ENCODE assay signal across 8 cellular contexts in the genomic region with DNA sequence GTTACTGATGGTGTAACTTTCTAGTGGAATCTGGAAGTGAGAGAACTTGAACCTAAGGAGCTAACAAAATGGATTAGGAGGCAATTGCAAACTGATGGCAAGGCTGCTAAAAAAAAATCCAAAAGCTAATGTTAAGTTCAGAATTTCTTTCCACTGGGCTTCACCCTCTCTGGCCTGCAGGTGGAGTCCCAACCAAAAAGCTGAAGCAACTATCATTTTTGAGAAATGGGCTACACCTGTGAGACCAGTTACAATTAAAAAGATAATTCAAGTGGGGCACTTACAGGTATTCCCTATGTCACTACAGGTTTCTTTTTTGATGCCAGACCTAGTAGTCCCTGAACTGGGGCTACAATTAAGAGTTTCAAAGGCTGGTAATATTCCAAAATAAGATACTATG.
A peak's percentile ranks its signal among the peaks of the same experiment; 100 is the strongest.
DNase-seq lines count a peak whose midpoint lies in the region; ATAC-seq, FAIRE-seq and TF ChIP-seq lines count a peak whose summit lies in the region.

No MANE protein-coding gene starts in this region.

- H3K9me3 ChIP-seq in endodermal cell (ENCODE audit: control insufficient read depth, low read length) (no peaks in the 10 kb centered on the region), small intestine (ENCODE audit: control insufficient read depth, low read depth) (no peaks in the 10 kb centered on the region), neuronal stem cell (replicated peaks in 1 of 2; ENCODE audit: control insufficient read depth in 2 of 2, insufficient read depth in 1 of 2, low read depth in 1 of 2, low read length in 2 of 2) (no peaks in the 10 kb centered on the region)

- H3K36me3 Mint-ChIP-seq in activated CD4-positive, alpha-beta T cell treated with anti-CD3 and anti-CD28 coated beads, Interleukin-2, amount 10 ng/mL, durations not matched to agents 24 days and 14 days (ENCODE audit: low read depth): no peaks in the 10 kb centered on the region
- peaks cover 6% of the 10 kb centered on the region for H3K36me3 Mint-ChIP-seq in endodermal cell (ENCODE audit: low read depth)

- ATAC-seq in GM21737 (IDR thresholded peaks at IDR 0.05; ENCODE audit: unreplicated experiment): no peak

- intact Hi-C loops in activated CD4-positive, alpha-beta T cell treated with anti-CD3 and anti-CD28 coated beads, Interleukin-2, amount 10 ng/mL, durations not matched to agents 24 days and 14 days (cut with micrococcal nuclease): loop anchor here (5.0 to 10.0 kb wide), 2 partner anchors 177 to 441 kb away; no protein-coding TSS in a partner anchor

- H3K4me3 ChIP-seq in LNCaP clone FGC (ENCODE audit: low read depth, low read length) (no peak overlapping the region), endodermal cell (ENCODE audit: low read length) (no peak overlapping the region), small intestine (ENCODE audit: low read depth in 1 of 2, low read length in 2 of 2) (no peak overlapping the region), neuronal stem cell (ENCODE audit: low read length in 2 of 2) (no peak overlapping the region)

- H3K14ac ChIP-seq in neuronal stem cell (ENCODE audit: low read length): no peak overlapping the region

- H3K36me3 ChIP-seq in endodermal cell (ENCODE audit: control insufficient read depth, insufficient read depth, low read length) (peaks cover 1% of the 10 kb centered on the region), small intestine (ENCODE audit: control insufficient read depth in 2 of 2, insufficient read depth in 2 of 2, low read length in 2 of 2) (no peaks in the 10 kb centered on the region), neuronal stem cell (replicated peaks in 1 of 2; ENCODE audit: control insufficient read depth in 2 of 2, insufficient read depth in 2 of 2, low read length in 2 of 2) (no peaks in the 10 kb centered on the region)

- no peak overlapping the region for H2BK5ac ChIP-seq in neuronal stem cell (ENCODE audit: low read length)

- H3K79me1 ChIP-seq in neuronal stem cell (ENCODE audit: low read depth, low read length): no peaks in the 10 kb centered on the region

- H3K4me1 Mint-ChIP-seq in activated CD4-positive, alpha-beta T cell treated with anti-CD3 and anti-CD28 coated beads, Interleukin-2, amount 10 ng/mL, durations not matched to agents 24 days and 14 days: peaks cover 3% of the 10 kb centered on the region
- no peaks in the 10 kb centered on the region for H3K4me1 Mint-ChIP-seq in endodermal cell

- no peak overlapping the region for H4K8ac ChIP-seq in neuronal stem cell (ENCODE audit: low read depth, low read length)

- no peaks in the 10 kb centered on the region for H3K27me3 ChIP-seq in endodermal cell (ENCODE audit: control insufficient read depth, insufficient read depth, low read length, poor library complexity, severe bottlenecking)
- peaks cover 0 to 1% of the 10 kb centered on the region in 2 donors for H3K27me3 ChIP-seq in small intestine (ENCODE audit: control insufficient read depth in 2 of 2, insufficient read depth in 2 of 2, low read length in 2 of 2)
- no peaks in the 10 kb centered on the region for H3K27me3 ChIP-seq in neuronal stem cell (ENCODE audit: control insufficient read depth in 3 of 3, insufficient read depth in 3 of 3, low read depth in 1 of 3, low read length in 3 of 3)

- H3K18ac ChIP-seq in neuronal stem cell (ENCODE audit: low read length): no peak overlapping the region

- no peak overlapping the region for H3K9ac ChIP-seq in endodermal cell (ENCODE audit: extremely low read depth, low read length, poor library complexity, severe bottlenecking)
- no peak overlapping the region for H3K9ac ChIP-seq in neuronal stem cell (ENCODE audit: low read depth, low read length, poor library complexity)

- no peak overlapping the region for H3K4me3 Mint-ChIP-seq in activated CD4-positive, alpha-beta T cell treated with anti-CD3 and anti-CD28 coated beads, Interleukin-2, amount 10 ng/mL, durations not matched to agents 24 days and 14 days
- no peak overlapping the region for H3K4me3 Mint-ChIP-seq in endodermal cell

- H3K27ac ChIP-seq in endodermal cell (ENCODE audit: low read depth, low read length) (no peak overlapping the region), small intestine (ENCODE audit: low read depth in 1 of 2, low read length in 1 of 2) (no peak overlapping the region), neuronal stem cell (replicated peaks; ENCODE audit: low read length) (no peak overlapping the region)

- no peak overlapping the region for H2BK15ac ChIP-seq in neuronal stem cell (ENCODE audit: low read length)

- no peak overlapping the region for H2BK12ac ChIP-seq in neuronal stem cell (ENCODE audit: low read length)

- H3K27ac Mint-ChIP-seq in activated CD4-positive, alpha-beta T cell treated with anti-CD3 and anti-CD28 coated beads, Interleukin-2, amount 10 ng/mL, durations not matched to agents 24 days and 14 days: no peak overlapping the region
- H3K27ac Mint-ChIP-seq in endodermal cell: no peak overlapping the region

- H3K23ac ChIP-seq in neuronal stem cell (ENCODE audit: low read depth, low read length, poor library complexity): no peak overlapping the region

- H3K4ac ChIP-seq in neuronal stem cell (ENCODE audit: low read length): no peak overlapping the region

- H3K4me2 ChIP-seq in neuronal stem cell (ENCODE audit: insufficient read depth, low read length, poor library complexity, severe bottlenecking): no peak overlapping the region

- H3K4me1 ChIP-seq in endodermal cell (ENCODE audit: control insufficient read depth, insufficient read depth, low read length) (no peaks in the 10 kb centered on the region), small intestine (ENCODE audit: control insufficient read depth in 2 of 2, insufficient read depth in 1 of 2, low read depth in 1 of 2, low read length in 1 of 2) (no peaks in the 10 kb centered on the region), neuronal stem cell (ENCODE audit: control insufficient read depth in 2 of 2, insufficient read depth in 1 of 2, low read depth in 1 of 2, low read length in 2 of 2) (peaks cover 0 to 1% of the 10 kb centered on the region in 2 donors)

- peak; percentile 57 for TF ChIP-seq CTCF in LNCaP clone FGC (IDR thresholded peaks at IDR 0.05; ENCODE audit: control insufficient read depth, extremely low read depth, insufficient read depth)
- peak; percentile 69 for TF ChIP-seq CTCF in endodermal cell (conservative IDR thresholded peaks at IDR 0.05)

- no peak overlapping the region for H2AFZ ChIP-seq in neuronal stem cell (ENCODE audit: low read length)

- FAIRE-seq in small intestine (lab: Jason Lieb, UNC): no peak

- H3K9me3 Mint-ChIP-seq in activated CD4-positive, alpha-beta T cell treated with anti-CD3 and anti-CD28 coated beads, Interleukin-2, amount 10 ng/mL, durations not matched to agents 24 days and 14 days: no peaks in the 10 kb centered on the region
- H3K9me3 Mint-ChIP-seq in endodermal cell: peaks cover 15% of the 10 kb centered on the region

- H2AK5ac ChIP-seq in neuronal stem cell (ENCODE audit: low read depth, low read length): no peak overlapping the region

- H4K91ac ChIP-seq in neuronal stem cell (ENCODE audit: low read depth, low read length, poor library complexity): no peak overlapping the region

- DNase-seq in activated CD4-positive, alpha-beta T cell treated with anti-CD3 and anti-CD28 coated beads, Interleukin-2, amount 10 ng/mL, durations not matched to agents 24 days and 14 days: peak; percentile 53
- no peak for DNase-seq in activated CD4-positive, alpha-beta T cell treated with anti-CD3 and anti-CD28 coated beads for 1 hour
- DNase-seq in LNCaP clone FGC (ENCODE audit: low read depth) (no peak), endodermal cell (peak; percentile 57), small intestine (peak; percentile 7), SKM-1 (lab: John Stamatoyannopoulos, UW; ENCODE audit: unreplicated experiment) (no peak), neuronal stem cell (ENCODE audit: low spot score) (no peak)

- H3K27me3 Mint-ChIP-seq in activated CD4-positive, alpha-beta T cell treated with anti-CD3 and anti-CD28 coated beads, Interleukin-2, amount 10 ng/mL, durations not matched to agents 24 days and 14 days: no peaks in the 10 kb centered on the region
- no peaks in the 10 kb centered on the region for H3K27me3 Mint-ChIP-seq in endodermal cell (ENCODE audit: insufficient read depth)

- H2BK120ac ChIP-seq in neuronal stem cell (ENCODE audit: low read depth, low read length): no peak overlapping the region

Comparison
In these comparisons a context has a peak if more than half of its experiments do, and no peak if none do; other contexts are left out.
1. DNase-seq: peak in activated CD4-positive, alpha-beta T cell treated with anti-CD3 and anti-CD28 coated beads, Interleukin-2, amount 10 ng/mL, durations not matched to agents 24 days and 14 days (single experiment), endodermal cell (single experiment) and small intestine (single experiment); none in activated CD4-positive, alpha-beta T cell treated with anti-CD3 and anti-CD28 coated beads for 1 hour (single experiment), LNCaP clone FGC (single experiment), SKM-1 (single experiment) and neuronal stem cell (single experiment).